31 cellular contexts compared by ENCODE assay signal in the genomic region with DNA sequence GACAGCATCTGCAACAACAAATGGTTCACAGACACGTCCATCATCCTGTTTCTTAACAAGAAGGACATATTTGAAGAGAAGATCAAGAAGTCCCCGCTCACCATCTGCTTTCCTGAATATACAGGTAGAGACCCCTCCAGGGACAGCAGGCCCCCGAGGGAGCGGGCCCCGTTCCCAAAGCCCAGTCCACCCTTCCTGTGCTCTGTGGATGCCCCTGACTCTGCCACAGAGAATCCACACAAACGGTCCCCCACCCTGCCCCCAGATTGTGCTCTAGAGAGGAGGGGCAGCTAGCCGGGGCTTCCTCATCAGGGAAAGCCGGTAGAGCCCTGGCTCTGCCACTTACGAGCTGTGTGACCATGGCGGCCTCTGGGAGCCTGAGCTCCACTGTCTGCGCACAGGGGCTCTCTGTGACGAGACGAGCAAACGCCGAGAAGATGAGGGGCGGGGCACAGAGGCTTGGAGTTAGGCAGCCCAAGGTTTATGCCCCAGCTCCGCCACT.
"Had no signal": no experiment of that assay in that cellular context is flagged by ENCODE, and none has a peak within 500 bp of the region (broad histone marks: within the 10 kb centered on the region; RNA-seq: fewer than 3 reads in every experiment).

No MANE protein-coding gene starts in this region.

- H3K4me3 ChIP-seq: Peyer's patch, SJCRH30, SK-N-MC had no signal

- H3K9ac ChIP-seq: KMS-11 had no signal

- H3K4me1 Mint-ChIP-seq: activated CD4-positive, alpha-beta memory T cell treated with anti-CD3 and anti-CD28 coated beads, Interleukin-2, amount 10 ng/mL, durations not matched to agents 7 days and 5 days; activated naive CD8-positive, alpha-beta T cell treated with anti-CD3 and anti-CD28 coated beads for 36 hours; activated T-helper 17 cell treated with anti-CD3 and anti-CD28 coated beads, Interleukin-2, amount 50 U/mL, for 72 hours had no signal

- H3K36me3 ChIP-seq: brain microvascular endothelial cell, Peyer's patch, SJCRH30 had no signal

- H3K27ac ChIP-seq: brain microvascular endothelial cell, KMS-11, Peyer's patch, SJCRH30, SK-N-MC had no signal

- H3K36me3 Mint-ChIP-seq: activated naive CD8-positive, alpha-beta T cell treated with anti-CD3 and anti-CD28 coated beads for 36 hours had no signal

- H3K4me3 Mint-ChIP-seq: activated CD4-positive, alpha-beta memory T cell treated with anti-CD3 and anti-CD28 coated beads, Interleukin-2, amount 10 ng/mL, durations not matched to agents 7 days and 5 days; activated naive CD8-positive, alpha-beta T cell treated with anti-CD3 and anti-CD28 coated beads for 36 hours; activated T-cell treated with anti-CD3 and anti-CD28 coated beads, Interleukin-2, amount 50 U/mL, for 72 hours; activated T-helper 17 cell treated with anti-CD3 and anti-CD28 coated beads, Interleukin-2, amount 50 U/mL, for 72 hours had no signal

- H3K9me3 ChIP-seq: Peyer's patch, SJCRH30 had no signal

- DNase-seq: activated CD4-positive, alpha-beta memory T cell treated with anti-CD3 and anti-CD28 coated beads, Interleukin-2, amount 10 ng/mL, durations not matched to agents 7 days and 5 days; activated CD4-positive, alpha-beta T cell treated with anti-CD3 and anti-CD28 coated beads for 1 hour; activated CD4-positive, alpha-beta T cell treated with anti-CD3 and anti-CD28 coated beads for 48 hours; activated CD4-positive, CD25-positive, alpha-beta regulatory T cell; activated effector memory CD4-positive, alpha-beta T cell treated with anti-CD3 and anti-CD28 coated beads, Interleukin-2, amount 50 U/mL, for 16 hours; activated naive CD4-positive, alpha-beta T cell; activated naive CD4-positive, alpha-beta T cell treated with anti-CD3 and anti-CD28 coated beads, Interleukin-2, amount 50 U/mL, for 16 hours; activated naive CD8-positive, alpha-beta T cell treated with anti-CD3 and anti-CD28 coated beads for 36 hours; activated T-cell treated with anti-CD3 and anti-CD28 coated beads, Interleukin-2, amount 50 U/mL, for 1 hour; activated T-cell treated with anti-CD3 and anti-CD28 coated beads, Interleukin-2, amount 50 U/mL, for 72 hours; amniotic stem cell; aorta; brain microvascular endothelial cell; MM.1S; MV-4-11; NCI-H1092; NCI-H1436 treated with DMSO at 0.1 percent for 48 hours; NCI-H1694 treated with DMSO at 0.1 percent for 48 hours; NCI-H2029; NCI-H345; NCI-H524 treated with DMSO at 0.1 percent for 48 hours; PC-3; Peyer's patch; RPMI8226; SHP77; SJCRH30; T1000; WERI-Rb-1 had no signal

- H3K27me3 ChIP-seq: brain microvascular endothelial cell, Peyer's patch, SJCRH30 had no signal

- H3K27me3 Mint-ChIP-seq: activated CD4-positive, alpha-beta memory T cell treated with anti-CD3 and anti-CD28 coated beads, Interleukin-2, amount 10 ng/mL, durations not matched to agents 7 days and 5 days; activated naive CD8-positive, alpha-beta T cell treated with anti-CD3 and anti-CD28 coated beads for 36 hours; activated T-helper 17 cell treated with anti-CD3 and anti-CD28 coated beads, Interleukin-2, amount 50 U/mL, for 72 hours had no signal

- H3K4me2 ChIP-seq: KMS-11 had no signal

- ATAC-seq: activated T-cell treated with anti-CD3 and anti-CD28 coated beads, Interleukin-2, amount 50 U/mL, for 72 hours; activated T-helper 17 cell treated with anti-CD3 and anti-CD28 coated beads, Interleukin-2, amount 50 U/mL, for 72 hours; PC-3 had no signal

- H3K9me3 Mint-ChIP-seq: activated CD4-positive, alpha-beta memory T cell treated with anti-CD3 and anti-CD28 coated beads, Interleukin-2, amount 10 ng/mL, durations not matched to agents 7 days and 5 days; activated naive CD8-positive, alpha-beta T cell treated with anti-CD3 and anti-CD28 coated beads for 36 hours; activated T-cell treated with anti-CD3 and anti-CD28 coated beads, Interleukin-2, amount 50 U/mL, for 72 hours; activated T-helper 17 cell treated with anti-CD3 and anti-CD28 coated beads, Interleukin-2, amount 50 U/mL, for 72 hours had no signal

- H3K27ac Mint-ChIP-seq: activated CD4-positive, alpha-beta memory T cell treated with anti-CD3 and anti-CD28 coated beads, Interleukin-2, amount 10 ng/mL, durations not matched to agents 7 days and 5 days; activated naive CD8-positive, alpha-beta T cell treated with anti-CD3 and anti-CD28 coated beads for 36 hours; activated T-cell treated with anti-CD3 and anti-CD28 coated beads, Interleukin-2, amount 50 U/mL, for 72 hours; activated T-helper 17 cell treated with anti-CD3 and anti-CD28 coated beads, Interleukin-2, amount 50 U/mL, for 72 hours had no signal

- H3K4me1 ChIP-seq: Peyer's patch, SJCRH30 had no signal
